In the genomic region with DNA sequence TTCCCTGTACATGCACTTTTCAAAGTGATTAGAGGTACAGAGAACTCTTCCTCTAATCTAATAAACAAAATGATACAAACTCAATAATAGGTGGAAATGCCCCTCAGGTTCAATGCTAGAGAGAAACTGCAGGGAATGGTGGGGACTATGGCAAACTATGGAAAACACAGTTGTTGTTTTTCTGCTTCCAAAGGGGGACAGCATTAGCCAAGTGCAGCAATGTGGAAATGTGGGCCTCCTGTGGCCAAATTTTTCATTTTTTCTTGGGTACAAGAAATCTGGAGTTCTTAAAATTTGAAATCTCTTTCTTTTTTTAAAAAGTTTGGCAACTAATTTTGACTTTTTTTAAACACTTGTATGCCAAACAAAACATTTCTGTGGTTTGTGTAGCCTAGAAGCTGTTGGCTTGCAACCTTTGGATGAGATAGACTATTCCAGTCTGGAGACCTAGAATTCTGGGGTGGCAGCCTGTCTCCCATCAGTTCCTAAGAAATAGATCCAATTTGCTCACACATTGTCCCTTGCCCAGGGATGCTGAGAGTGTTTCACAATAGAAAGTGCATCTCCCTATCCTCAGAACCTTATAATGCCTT, we compare ENCODE assay signal across 16 cellular contexts.
DNase-seq lines count a peak whose midpoint lies in the region; ATAC-seq lines count a peak whose summit lies in the region.
"Had no signal": no experiment of that assay in that cellular context is flagged by ENCODE, and none has a peak within 500 bp of the region (broad histone marks: within the 10 kb centered on the region; RNA-seq: fewer than 3 reads in every experiment).

No MANE protein-coding gene starts in this region.

- H3K4me1 ChIP-seq in right cardiac atrium (ENCODE audit: control insufficient read depth, insufficient read depth, low read length) = no peaks in the 10 kb centered on the region

- H3K4me3 ChIP-seq in right cardiac atrium (ENCODE audit: low read length) = no peak overlapping the region
- H3K4me3 ChIP-seq: GM23248 had no signal

- intact Hi-C loops in Right ventricle myocardium superior (cut with DNase I) = no loop called here
- intact Hi-C loops in cardiac septum (cut with DNase I) = no loop called here
- intact Hi-C loops in right cardiac atrium (cut with DNase I) = no loop called here

- H3K27me3 ChIP-seq in right cardiac atrium (ENCODE audit: control insufficient read depth, insufficient read depth) = no peaks in the 10 kb centered on the region

- no peak overlapping the region for H3K27ac ChIP-seq in right cardiac atrium (ENCODE audit: low read length)
- H3K27ac ChIP-seq: GM23248 had no signal

- DNase-seq in Right ventricle myocardium superior = no peak
- no peak for DNase-seq in cardiac septum (ENCODE audit: low spot score)
- DNase-seq in fibroblast of gingiva (ENCODE audit: low read depth) = peak; percentile 72
- DNase-seq in right cardiac atrium = no peak
- no peak for DNase-seq in NAMALWA (ENCODE audit: low spot score)
- DNase-seq in NCI-H2107 treated with DMSO at 0.1 percent for 48 hours (lab: John Stamatoyannopoulos, UW; ENCODE audit: unreplicated experiment) = no peak
- no peak for DNase-seq in DMS153 treated with DMSO at 0.1 percent for 48 hours (lab: John Stamatoyannopoulos, UW; ENCODE audit: unreplicated experiment)
- DNase-seq: 8988T; C1 segment of cervical spinal cord; Calu3; CD4-positive, alpha-beta T cell; DMS 273 treated with DMSO at 0.1 percent for 48 hours; DMS79; GM23248; H7 had no signal

- H3K9me3 ChIP-seq in right cardiac atrium (ENCODE audit: control insufficient read depth, low read length) = no peaks in the 10 kb centered on the region

- peak; percentile 64 for ATAC-seq in Right ventricle myocardium superior (ENCODE audit: poor library complexity)
- peak; percentile 53 to 83 for ATAC-seq in right cardiac atrium
- ATAC-seq: HepG2 had no signal
